In genomic region chr5:112436139-112436538, GRCh38 we compare ENCODE assay signal across 17 cellular contexts.
"Had no signal": no experiment of that assay in that cellular context is flagged by ENCODE, and none has a peak within 500 bp of the region (broad histone marks: within the 10 kb centered on the region; RNA-seq: fewer than 3 reads in every experiment).

No MANE protein-coding gene starts in this region.

- H3K27ac ChIP-seq: body of pancreas, skin epidermis, stomach, thoracic aorta had no signal

- ATAC-seq: body of pancreas had no signal

- H3K36me3 Mint-ChIP-seq: activated naive CD4-positive, alpha-beta T cell treated with anti-CD3 and anti-CD28 coated beads, Interleukin-2, amount 50 U/mL, for 24 hours had no signal

- H3K9me3 ChIP-seq: body of pancreas, thoracic aorta had no signal

- H3K27me3 ChIP-seq: body of pancreas had no signal

- H3K4me1 ChIP-seq: body of pancreas, stomach had no signal

- H3K36me3 ChIP-seq: stomach, thoracic aorta had no signal

- DNase-seq: activated CD4-positive, alpha-beta T cell treated with anti-CD3 and anti-CD28 coated beads, Interleukin-2, amount 10 ng/mL, durations not matched to agents 7 days and 5 days; activated CD4-positive, CD25-positive, alpha-beta regulatory T cell; activated CD8-positive, alpha-beta memory T cell treated with anti-CD3 and anti-CD28 coated beads for 24 hours; amniotic stem cell; body of pancreas; central memory CD4-positive, alpha-beta T cell; cortex of kidney; effector memory CD4-positive, alpha-beta T cell; erythroblast; hypothalamus; kidney glomerular epithelial cell; stomach; T1000 had no signal

- H3K4me3 ChIP-seq: body of pancreas, skin epidermis, stomach, thoracic aorta had no signal

- H3K27ac Mint-ChIP-seq: activated CD4-positive, alpha-beta T cell treated with anti-CD3 and anti-CD28 coated beads, Interleukin-2, amount 10 ng/mL, durations not matched to agents 7 days and 5 days; activated naive CD4-positive, alpha-beta T cell treated with anti-CD3 and anti-CD28 coated beads, Interleukin-2, amount 50 U/mL, for 24 hours; mesothelial cell of epicardium had no signal

- H3K9me3 Mint-ChIP-seq: activated CD4-positive, alpha-beta T cell treated with anti-CD3 and anti-CD28 coated beads, Interleukin-2, amount 10 ng/mL, durations not matched to agents 7 days and 5 days had no signal

- H3K4me3 Mint-ChIP-seq: activated CD4-positive, alpha-beta T cell treated with anti-CD3 and anti-CD28 coated beads, Interleukin-2, amount 10 ng/mL, durations not matched to agents 7 days and 5 days; activated naive CD4-positive, alpha-beta T cell treated with anti-CD3 and anti-CD28 coated beads, Interleukin-2, amount 50 U/mL, for 24 hours; mesothelial cell of epicardium had no signal

- H3K4me1 Mint-ChIP-seq: activated CD4-positive, alpha-beta T cell treated with anti-CD3 and anti-CD28 coated beads, Interleukin-2, amount 10 ng/mL, durations not matched to agents 7 days and 5 days; activated naive CD4-positive, alpha-beta T cell treated with anti-CD3 and anti-CD28 coated beads, Interleukin-2, amount 50 U/mL, for 24 hours; mesothelial cell of epicardium had no signal
